In genomic region chr7:157397751-157398691, GRCh38 we compare ENCODE assay signal across 8 cellular contexts.
A peak's percentile ranks its signal among the peaks of the same experiment; 100 is the strongest.
DNase-seq lines count a peak whose midpoint lies in the region; ATAC-seq and TF ChIP-seq lines count a peak whose summit lies in the region.

No MANE protein-coding gene starts in this region.

- no peaks in the 10 kb centered on the region for H3K4me1 ChIP-seq in naive thymus-derived CD4-positive, alpha-beta T cell (ENCODE audit: control insufficient read depth in 2 of 2, insufficient read depth in 2 of 2, low read length in 2 of 2)

- peaks cover 0 to 34% (median 0%) of the 10 kb centered on the region in 3 experiments for H3K36me3 ChIP-seq in naive thymus-derived CD4-positive, alpha-beta T cell (ENCODE audit: control insufficient read depth in 2 of 3, insufficient read depth in 3 of 3, low read length in 3 of 3)

- CTCF ChIA-PET in RWPE1 (lab: Yijun Ruan, JAX): interaction anchor here (0.7 to 1.0 kb wide), 3 partner anchors 9 to 98 kb away, joined by 3 to 6 read pairs (median 4); no protein-coding TSS in a partner anchor
- CTCF ChIA-PET in naive thymus-derived CD4-positive, alpha-beta T cell (lab: Charles Lee): no interaction called here

- H3K27me3 ChIP-seq in naive thymus-derived CD4-positive, alpha-beta T cell (ENCODE audit: control insufficient read depth in 2 of 2, insufficient read depth in 2 of 2, low read length in 2 of 2): no peaks in the 10 kb centered on the region

- no peaks in the 10 kb centered on the region for H3K9me3 ChIP-seq in naive thymus-derived CD4-positive, alpha-beta T cell (ENCODE audit: control insufficient read depth in 2 of 3, low read length in 3 of 3)

- no peaks in the 10 kb centered on the region for H3K27me3 Mint-ChIP-seq in naive thymus-derived CD4-positive, alpha-beta T cell

- peak overlapping the region; percentile 46 for H3K27ac ChIP-seq in RWPE1
- no peak overlapping the region for H3K27ac ChIP-seq in naive thymus-derived CD4-positive, alpha-beta T cell (ENCODE audit: low read depth, low read length)

- DNase-seq in DMS53 (lab: John Stamatoyannopoulos, UW) (peak; percentile 93), RWPE1 (ENCODE audit: low spot score) (peak; percentile 9), epithelial cell of esophagus (ENCODE audit: low read depth) (peak; percentile 57)
- peak in 2 of 9 donors; percentile 26 to 32 for DNase-seq in naive thymus-derived CD4-positive, alpha-beta T cell

- H3K27ac Mint-ChIP-seq in naive thymus-derived CD4-positive, alpha-beta T cell: peak overlapping the region in 5 of 9 donors; percentile 9 to 73 (median 32)

- no peak overlapping the region for H3K4me3 Mint-ChIP-seq in naive thymus-derived CD4-positive, alpha-beta T cell

- TF ChIP-seq CTCF in RWPE1 (conservative IDR thresholded peaks at IDR 0.05; ENCODE audit: low read depth) (no peak; the same call in 1 of the 2 replicates), epithelial cell of esophagus (IDR thresholded peaks at IDR 0.05; ENCODE audit: insufficient read depth, low read depth, low read length, missing control alignments) (peak; percentile 61)

- POLR2A ChIA-PET in RWPE1 (lab: Yijun Ruan, JAX; ENCODE audit: low non-redundant PET): no interaction called here
- POLR2A ChIA-PET in naive thymus-derived CD4-positive, alpha-beta T cell (lab: Charles Lee): no interaction called here

- peak; percentile 44 for ATAC-seq in HG03432 (IDR thresholded peaks at IDR 0.05; ENCODE audit: unreplicated experiment)
- ATAC-seq in naive thymus-derived CD4-positive, alpha-beta T cell: peak; percentile 50
- ATAC-seq in HG03108 (IDR thresholded peaks at IDR 0.05; ENCODE audit: unreplicated experiment): no peak
- no peak for ATAC-seq in HG02840 (IDR thresholded peaks at IDR 0.05; ENCODE audit: low FRiP score, unreplicated experiment)
- ATAC-seq in GM21825 (IDR thresholded peaks at IDR 0.05; ENCODE audit: unreplicated experiment): no peak

- intact Hi-C loops in naive thymus-derived CD4-positive, alpha-beta T cell (cut with micrococcal nuclease): loop anchor here in 1 of 2 donors (1.0 kb wide), 1 partner anchor 477 kb away; no protein-coding TSS in a partner anchor

- peaks cover 3 to 32% (median 9%) of the 10 kb centered on the region in 5 donors for H3K36me3 Mint-ChIP-seq in naive thymus-derived CD4-positive, alpha-beta T cell

- no peaks in the 10 kb centered on the region for H3K9me3 Mint-ChIP-seq in naive thymus-derived CD4-positive, alpha-beta T cell

- no peak overlapping the region for H3K4me3 ChIP-seq in epithelial cell of esophagus (ENCODE audit: low read length)
- H3K4me3 ChIP-seq in naive thymus-derived CD4-positive, alpha-beta T cell (ENCODE audit: low read length): no peak overlapping the region

- H3K4me1 Mint-ChIP-seq in naive thymus-derived CD4-positive, alpha-beta T cell: peaks cover 15 to 31% (median 20%) of the 10 kb centered on the region in 7 donors

Comparison
In these comparisons a context has a peak if more than half of its experiments do, and no peak if none do; other contexts are left out.
1. ATAC-seq: peak in HG03432 (single experiment) and naive thymus-derived CD4-positive, alpha-beta T cell (single experiment); none in HG03108 (single experiment), HG02840 (single experiment) and GM21825 (single experiment).